ENCODE assay signal across 7 cellular contexts in the genomic region with DNA sequence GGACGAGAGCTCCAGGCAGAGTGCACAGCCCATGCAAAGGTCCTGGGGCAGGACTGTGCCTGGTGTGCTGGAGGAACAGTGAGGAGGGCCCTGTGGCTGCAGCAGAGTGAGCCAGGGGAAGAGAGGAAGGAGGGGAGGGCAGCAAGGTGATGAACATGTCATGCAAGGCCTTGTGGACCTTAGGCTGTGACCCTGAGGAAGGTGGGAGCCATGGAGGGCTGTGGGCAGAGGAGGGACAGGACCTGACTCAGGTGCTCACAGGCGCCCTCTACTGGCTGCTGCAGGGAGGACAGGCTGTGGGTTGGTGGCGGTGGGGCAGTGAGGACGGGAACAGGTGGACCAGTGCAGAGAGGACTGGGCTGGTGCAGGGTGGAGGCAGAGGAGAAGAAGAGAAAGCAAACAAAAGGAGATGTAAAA.
DNase-seq lines count a peak whose midpoint lies in the region; ATAC-seq and TF ChIP-seq lines count a peak whose summit lies in the region.

No MANE protein-coding gene starts in this region.

- DNase-seq in HFFc6 (no peak), C1 segment of cervical spinal cord (lab: John Stamatoyannopoulos, UW) (no peak), GOT3 (lab: John Stamatoyannopoulos, UW) (no peak)
- peak; percentile 78 for DNase-seq in activated CD4-positive, alpha-beta T cell treated with anti-CD3 and anti-CD28 coated beads for 36 hours
- DNase-seq in effector memory CD8-positive, alpha-beta T cell = peak; percentile 49 to 53 (median 51)
- peak; percentile 30 to 66 (median 41) for DNase-seq in stimulated activated CD4-positive, alpha-beta T cell treated with anti-CD3 and anti-CD28 coated beads, Interleukin-12 subunit alpha, Interleukin-12 subunit beta, amount 100 ng/mL, for 48 hours (ENCODE audit: low read depth in 2 of 3, low spot score in 1 of 3)

- peaks cover 18% of the 10 kb centered on the region for H3K36me3 Mint-ChIP-seq in HFFc6 (ENCODE audit: low read depth)
- no peaks in the 10 kb centered on the region for H3K36me3 Mint-ChIP-seq in activated CD4-positive, alpha-beta T cell treated with anti-CD3 and anti-CD28 coated beads for 36 hours (ENCODE audit: low read depth)
- H3K36me3 Mint-ChIP-seq in effector memory CD8-positive, alpha-beta T cell (ENCODE audit: insufficient read depth) = peaks cover 6% of the 10 kb centered on the region

- peaks cover 4% of the 10 kb centered on the region; the same call in 1 of the 2 replicates for H3K27me3 Mint-ChIP-seq in HFFc6 (ENCODE audit: insufficient read depth)
- peaks cover 2% of the 10 kb centered on the region for H3K27me3 Mint-ChIP-seq in activated CD4-positive, alpha-beta T cell treated with anti-CD3 and anti-CD28 coated beads for 36 hours
- peaks cover 14 to 17% of the 10 kb centered on the region in 2 donors for H3K27me3 Mint-ChIP-seq in effector memory CD8-positive, alpha-beta T cell

- ATAC-seq in activated CD4-positive, alpha-beta T cell treated with anti-CD3 and anti-CD28 coated beads for 36 hours = peak; percentile 70
- no peak for ATAC-seq in effector memory CD8-positive, alpha-beta T cell (replicated peaks)
- no peak for ATAC-seq in HG02763 (IDR thresholded peaks at IDR 0.05; ENCODE audit: unreplicated experiment)

- TF ChIP-seq CTCF in HFFc6 (IDR thresholded peaks at IDR 0.05) = peak; percentile 75

- H3K9me3 Mint-ChIP-seq in HFFc6 = peaks cover 9% of the 10 kb centered on the region
- no peaks in the 10 kb centered on the region for H3K9me3 Mint-ChIP-seq in activated CD4-positive, alpha-beta T cell treated with anti-CD3 and anti-CD28 coated beads for 36 hours (ENCODE audit: low read depth)
- no peaks in the 10 kb centered on the region for H3K9me3 Mint-ChIP-seq in effector memory CD8-positive, alpha-beta T cell

- no peak overlapping the region for H3K27ac Mint-ChIP-seq in HFFc6
- no peak overlapping the region for H3K27ac Mint-ChIP-seq in activated CD4-positive, alpha-beta T cell treated with anti-CD3 and anti-CD28 coated beads for 36 hours
- H3K27ac Mint-ChIP-seq in effector memory CD8-positive, alpha-beta T cell = no peak overlapping the region

- CTCF ChIA-PET in activated CD4-positive, alpha-beta T cell treated with anti-CD3 and anti-CD28 coated beads for 36 hours (lab: Charles Lee) = interaction anchor here (0.9 to 1.1 kb wide), 3 partner anchors 9 to 124 kb away, joined by 3 to 4 read pairs (median 3); no protein-coding TSS in a partner anchor

- POLR2A ChIA-PET in activated CD4-positive, alpha-beta T cell treated with anti-CD3 and anti-CD28 coated beads for 36 hours (lab: Charles Lee) = no interaction called here

- H3K4me1 Mint-ChIP-seq in HFFc6 (ENCODE audit: low read depth) = peaks cover 61% of the 10 kb centered on the region
- peaks cover 7% of the 10 kb centered on the region for H3K4me1 Mint-ChIP-seq in activated CD4-positive, alpha-beta T cell treated with anti-CD3 and anti-CD28 coated beads for 36 hours
- H3K4me1 Mint-ChIP-seq in effector memory CD8-positive, alpha-beta T cell (ENCODE audit: low read depth in 2 of 2) = peaks cover 2 to 8% of the 10 kb centered on the region in 2 donors

- intact Hi-C loops in activated CD4-positive, alpha-beta T cell treated with anti-CD3 and anti-CD28 coated beads for 36 hours (cut with DNase I, micrococcal nuclease) = no loop called here

- H3K4me3 Mint-ChIP-seq in HFFc6 = no peak overlapping the region
- no peak overlapping the region for H3K4me3 Mint-ChIP-seq in activated CD4-positive, alpha-beta T cell treated with anti-CD3 and anti-CD28 coated beads for 36 hours
- no peak overlapping the region for H3K4me3 Mint-ChIP-seq in effector memory CD8-positive, alpha-beta T cell

Comparison
In these comparisons a context has a peak if more than half of its experiments do, and no peak if none do; other contexts are left out.
1. DNase-seq: peak in activated CD4-positive, alpha-beta T cell treated with anti-CD3 and anti-CD28 coated beads for 36 hours (single experiment), effector memory CD8-positive, alpha-beta T cell (3 of 3) and stimulated activated CD4-positive, alpha-beta T cell treated with anti-CD3 and anti-CD28 coated beads, Interleukin-12 subunit alpha, Interleukin-12 subunit beta, amount 100 ng/mL, for 48 hours (3 of 3); none in HFFc6 (single experiment), C1 segment of cervical spinal cord (0 of 14) and GOT3 (single experiment).